In the genomic region with DNA sequence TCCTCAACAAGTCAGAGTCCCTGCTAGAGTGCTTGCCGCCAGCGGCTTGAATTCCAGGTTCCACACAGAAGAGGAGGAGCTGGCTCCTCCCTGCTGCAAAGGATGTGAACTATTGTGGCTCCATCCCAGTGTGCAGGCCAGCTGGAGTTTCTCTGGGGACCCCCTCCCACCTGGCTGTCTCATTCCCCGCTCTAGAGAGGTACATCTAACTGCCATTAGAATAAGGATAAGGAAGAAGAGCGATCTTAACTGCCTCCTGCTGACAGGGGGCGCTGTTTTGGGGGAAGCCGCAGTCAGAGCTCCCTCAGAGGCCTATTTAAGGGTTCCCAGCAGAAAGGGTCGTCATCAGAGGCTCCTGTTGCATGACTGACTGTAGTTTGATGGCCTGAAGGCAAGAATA, we compare ENCODE assay signal across 1 cellular context.
TF ChIP-seq lines count a peak whose summit lies in the region.

No MANE protein-coding gene starts in this region.

TF ChIP-seq in GM23338, 12 proteins besides CTCF, POLR2A, EP300 and RAD21:
- TF ChIP-seq, protein P1, sequence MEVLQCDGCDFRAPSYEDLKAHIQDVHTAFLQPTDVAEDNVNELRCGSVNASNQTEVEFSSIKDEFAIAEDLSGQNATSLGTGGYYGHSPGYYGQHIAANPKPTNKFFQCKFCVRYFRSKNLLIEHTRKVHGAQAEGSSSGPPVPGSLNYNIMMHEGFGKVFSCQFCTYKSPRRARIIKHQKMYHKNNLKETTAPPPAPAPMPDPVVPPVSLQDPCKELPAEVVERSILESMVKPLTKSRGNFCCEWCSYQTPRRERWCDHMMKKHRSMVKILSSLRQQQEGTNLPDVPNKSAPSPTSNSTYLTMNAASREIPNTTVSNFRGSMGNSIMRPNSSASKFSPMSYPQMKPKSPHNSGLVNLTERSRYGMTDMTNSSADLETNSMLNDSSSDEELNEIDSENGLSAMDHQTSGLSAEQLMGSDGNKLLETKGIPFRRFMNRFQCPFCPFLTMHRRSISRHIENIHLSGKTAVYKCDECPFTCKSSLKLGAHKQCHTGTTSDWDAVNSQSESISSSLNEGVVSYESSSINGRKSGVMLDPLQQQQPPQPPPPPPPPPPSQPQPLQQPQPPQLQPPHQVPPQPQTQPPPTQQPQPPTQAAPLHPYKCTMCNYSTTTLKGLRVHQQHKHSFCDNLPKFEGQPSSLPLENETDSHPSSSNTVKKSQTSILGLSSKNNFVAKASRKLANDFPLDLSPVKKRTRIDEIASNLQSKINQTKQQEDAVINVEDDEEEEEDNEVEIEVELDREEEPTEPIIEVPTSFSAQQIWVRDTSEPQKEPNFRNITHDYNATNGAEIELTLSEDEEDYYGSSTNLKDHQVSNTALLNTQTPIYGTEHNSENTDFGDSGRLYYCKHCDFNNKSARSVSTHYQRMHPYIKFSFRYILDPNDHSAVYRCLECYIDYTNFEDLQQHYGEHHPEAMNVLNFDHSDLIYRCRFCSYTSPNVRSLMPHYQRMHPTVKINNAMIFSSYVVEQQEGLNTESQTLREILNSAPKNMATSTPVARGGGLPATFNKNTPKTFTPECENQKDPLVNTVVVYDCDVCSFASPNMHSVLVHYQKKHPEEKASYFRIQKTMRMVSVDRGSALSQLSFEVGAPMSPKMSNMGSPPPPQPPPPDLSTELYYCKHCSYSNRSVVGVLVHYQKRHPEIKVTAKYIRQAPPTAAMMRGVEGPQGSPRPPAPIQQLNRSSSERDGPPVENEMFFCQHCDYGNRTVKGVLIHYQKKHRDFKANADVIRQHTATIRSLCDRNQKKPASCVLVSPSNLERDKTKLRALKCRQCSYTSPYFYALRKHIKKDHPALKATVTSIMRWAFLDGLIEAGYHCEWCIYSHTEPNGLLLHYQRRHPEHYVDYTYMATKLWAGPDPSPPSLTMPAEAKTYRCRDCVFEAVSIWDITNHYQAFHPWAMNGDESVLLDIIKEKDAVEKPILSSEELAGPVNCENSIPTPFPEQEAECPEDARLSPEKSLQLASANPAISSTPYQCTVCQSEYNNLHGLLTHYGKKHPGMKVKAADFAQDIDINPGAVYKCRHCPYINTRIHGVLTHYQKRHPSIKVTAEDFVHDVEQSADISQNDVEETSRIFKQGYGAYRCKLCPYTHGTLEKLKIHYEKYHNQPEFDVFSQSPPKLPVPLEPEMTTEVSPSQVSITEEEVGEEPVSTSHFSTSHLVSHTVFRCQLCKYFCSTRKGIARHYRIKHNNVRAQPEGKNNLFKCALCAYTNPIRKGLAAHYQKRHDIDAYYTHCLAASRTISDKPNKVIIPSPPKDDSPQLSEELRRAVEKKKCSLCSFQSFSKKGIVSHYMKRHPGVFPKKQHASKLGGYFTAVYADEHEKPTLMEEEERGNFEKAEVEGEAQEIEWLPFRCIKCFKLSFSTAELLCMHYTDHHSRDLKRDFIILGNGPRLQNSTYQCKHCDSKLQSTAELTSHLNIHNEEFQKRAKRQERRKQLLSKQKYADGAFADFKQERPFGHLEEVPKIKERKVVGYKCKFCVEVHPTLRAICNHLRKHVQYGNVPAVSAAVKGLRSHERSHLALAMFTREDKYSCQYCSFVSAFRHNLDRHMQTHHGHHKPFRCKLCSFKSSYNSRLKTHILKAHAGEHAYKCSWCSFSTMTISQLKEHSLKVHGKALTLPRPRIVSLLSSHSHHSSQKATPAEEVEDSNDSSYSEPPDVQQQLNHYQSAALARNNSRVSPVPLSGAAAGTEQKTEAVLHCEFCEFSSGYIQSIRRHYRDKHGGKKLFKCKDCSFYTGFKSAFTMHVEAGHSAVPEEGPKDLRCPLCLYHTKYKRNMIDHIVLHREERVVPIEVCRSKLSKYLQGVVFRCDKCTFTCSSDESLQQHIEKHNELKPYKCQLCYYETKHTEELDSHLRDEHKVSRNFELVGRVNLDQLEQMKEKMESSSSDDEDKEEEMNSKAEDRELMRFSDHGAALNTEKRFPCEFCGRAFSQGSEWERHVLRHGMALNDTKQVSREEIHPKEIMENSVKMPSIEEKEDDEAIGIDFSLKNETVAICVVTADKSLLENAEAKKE (CRISPR knock-in tag; IDR thresholded peaks at IDR 0.05) = peak; percentile 46; the same call in 1 of the 2 replicates
- TF ChIP-seq CREB1 (CRISPR knock-in tag; IDR thresholded peaks at IDR 0.05; ENCODE audit: low read depth) = no peak
